Comparison of ENCODE assay signal across 8 cellular contexts in the genomic region with DNA sequence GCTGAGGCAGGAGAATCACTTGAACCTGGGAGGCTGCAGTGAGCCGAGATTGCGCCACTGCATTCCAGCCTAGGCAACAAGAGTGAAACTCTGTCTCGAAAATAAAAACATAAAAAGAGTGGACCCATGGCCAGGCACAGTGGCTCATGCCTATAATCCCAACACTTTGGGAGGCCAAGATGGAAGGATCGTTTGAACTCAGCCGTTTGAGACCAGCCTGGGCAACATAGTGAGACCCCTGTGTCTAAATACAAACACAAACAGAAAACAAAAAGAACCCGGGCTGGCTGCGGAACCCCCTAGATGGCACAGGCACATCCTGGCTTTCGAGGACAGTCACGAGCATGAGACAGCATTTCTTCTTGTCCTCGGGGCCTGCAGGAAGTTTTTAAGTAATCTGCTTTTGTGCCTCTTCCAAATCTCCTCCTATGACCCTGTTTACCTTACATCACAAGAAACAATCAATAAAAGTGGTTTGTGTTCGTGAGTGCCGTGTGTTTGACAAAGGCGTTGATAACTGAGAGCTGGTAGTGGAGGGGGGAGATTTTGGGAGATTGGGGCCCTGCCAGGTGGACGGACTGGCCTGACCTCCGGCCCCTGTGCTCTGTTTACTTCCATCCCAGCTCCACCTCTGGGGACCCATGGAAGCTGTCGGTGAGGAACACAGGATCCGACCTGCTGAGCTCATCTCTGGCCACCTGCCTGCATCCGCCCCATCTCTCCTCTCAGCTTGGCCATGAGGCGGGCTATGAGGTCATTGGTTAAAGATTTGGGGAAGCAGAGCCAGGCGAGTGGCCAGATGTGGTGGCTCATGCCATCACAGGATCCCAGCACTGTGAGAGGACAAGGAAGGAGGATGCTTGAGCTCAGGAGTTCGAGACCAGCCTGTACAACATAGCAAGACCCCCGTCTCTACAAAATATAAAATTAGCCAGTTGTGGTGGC. TPM values are rescaled to one million over a fixed set of nuclear protein-coding genes. Genes with fewer than 3 reads are reported as not detected.
DNase-seq lines count a peak whose midpoint lies in the region; ATAC-seq and TF ChIP-seq lines count a peak whose summit lies in the region.

No MANE protein-coding gene starts in this region.

- TF ChIP-seq CTCF in PC-3 (conservative IDR thresholded peaks at IDR 0.05; ENCODE audit: low read depth, low read length) (no peak), fibroblast of mammary gland (conservative IDR thresholded peaks at IDR 0.05; ENCODE audit: control insufficient read depth, insufficient read depth, low read depth, low read length) (no peak)

- POLR2A ChIA-PET in PC-3 (lab: Charles Lee; ENCODE audit: unreplicated experiment): interaction anchor here (0.6 to 1.2 kb wide), 6 partner anchors 8 to 100 kb away, joined by 3 to 6 read pairs (median 3); a partner anchor contains a TSS

- BruUV-seq in PC-3 (replicated peaks; lab: Mats Ljungman, UMichigan): TSS peak; percentile 66

- H3K9me3 ChIP-seq in PC-3 (ENCODE audit: low read length): no peaks in the 10 kb centered on the region

- ATAC-seq in PC-3 (peak; percentile 92), GM18868 (IDR thresholded peaks at IDR 0.05; ENCODE audit: unreplicated experiment) (no peak)

- H3K27ac ChIP-seq in PC-3 (ENCODE audit: low read length): peak overlapping the region; percentile 85

- no peaks in the 10 kb centered on the region for H3K79me2 ChIP-seq in PC-3 (ENCODE audit: low read length)

- H3K4me3 ChIP-seq in PC-3 (ENCODE audit: low read length) (no peak overlapping the region), fibroblast of mammary gland (ENCODE audit: control insufficient read depth, low read depth, low read length) (no peak overlapping the region)

- no peaks in the 10 kb centered on the region for H3K36me3 ChIP-seq in PC-3 (ENCODE audit: low read depth, low read length)

- DNase-seq in EL (peak; percentile 90), PC-3 (peak; percentile 94), fibroblast of mammary gland (ENCODE audit: low read depth) (peak; percentile 98), posterior vena cava (ENCODE audit: low spot score) (peak; percentile 97)
- DNase-seq in activated effector memory CD4-positive, alpha-beta T cell treated with anti-CD3 and anti-CD28 coated beads, Interleukin-2, amount 50 U/mL, for 16 hours: no peak
- no peak for DNase-seq in stimulated activated CD4-positive, alpha-beta T cell treated with anti-CD3 and anti-CD28 coated beads, Interleukin-1b, Interleukin-23, amount 100 ng/mL, for 48 hours
- DNase-seq in activated CD4-positive, alpha-beta T cell treated with anti-CD3 and anti-CD28 coated beads, Interleukin-2, amount 50 U/mL, for 1 hour: no peak

- H2AFZ ChIP-seq in PC-3 (ENCODE audit: low read length): peak overlapping the region; percentile 37; the same call in 1 of the 2 replicates

- H3K4me1 ChIP-seq in PC-3 (ENCODE audit: insufficient read depth, low read length): peaks cover 36% of the 10 kb centered on the region

- H3K9me2 ChIP-seq in PC-3 (replicated peaks; ENCODE audit: low read length): no peaks in the 10 kb centered on the region

- intact Hi-C loops in PC-3 (cut with micrococcal nuclease): loop anchor here (2.0 kb wide), 1 partner anchor 15 kb away; no protein-coding TSS in a partner anchor
- intact Hi-C loops in posterior vena cava (cut with DNase I): loop anchor here in 1 of 2 donors (10.0 kb wide), 1 partner anchor 655 kb away; no protein-coding TSS in a partner anchor

- no peaks in the 10 kb centered on the region for H3K27me3 ChIP-seq in PC-3 (ENCODE audit: low read length)

- H4K20me1 ChIP-seq in PC-3 (ENCODE audit: low read length): no peaks in the 10 kb centered on the region

- peak overlapping the region; percentile 38 for H3K9ac ChIP-seq in PC-3 (ENCODE audit: low read length)

- CTCF ChIA-PET in PC-3 (lab: Charles Lee): interaction anchor here (0.7 to 1.2 kb wide), 2 partner anchors 100 to 170 kb away, joined by 3 to 6 read pairs; no protein-coding TSS in a partner anchor

- H3F3A ChIP-seq in PC-3 (ENCODE audit: low read length, unreplicated experiment): no peaks in the 10 kb centered on the region

- H3K4me2 ChIP-seq in PC-3 (ENCODE audit: low read length): peak overlapping the region; percentile 17; the same call in 1 of the 2 replicates

RNA-seq across cellular contexts. Expression of a gene that starts 5.9 kb away (rescaled TPM):
- total RNA-seq in PC-3 (2014; rRNA removed) (84.3 and 105 TPM in 2 replicates), posterior vena cava (1 to 10 TPM; 3.1 to 4.5 TPM)

RNA-seq across cellular contexts. Expression of a gene that starts 17.3 kb away (rescaled TPM):
- total RNA-seq in PC-3 (2014; rRNA removed) (not detected in 2 replicates), posterior vena cava (10 to 100 TPM in 1 of 2 donors, 1 to 10 TPM in 1; 6.8 to 16.8 TPM)

RNA-seq across cellular contexts. Expression of a gene that starts 39.1 kb away (rescaled TPM):
- total RNA-seq in PC-3 (2014; rRNA removed) (97.5 and 99.9 TPM in 2 replicates), posterior vena cava (10 to 100 TPM; 54.4 to 56.9 TPM)

RNA-seq across cellular contexts. Expression of a gene that starts 39.7 kb away (rescaled TPM):
- total RNA-seq in PC-3 (2014; rRNA removed) (9.6 and 11.4 TPM in 2 replicates), posterior vena cava (10 to 100 TPM; 42.8 to 48.6 TPM)

RNA-seq across cellular contexts. Expression of a gene that starts 57.2 kb away (rescaled TPM):
- total RNA-seq in PC-3 (2014; rRNA removed): 713 and 856 TPM in 2 replicates
- total RNA-seq in posterior vena cava: 10 to 100 TPM; 44.4 to 46.9 TPM

Comparison
In these comparisons a context has a peak if more than half of its experiments do, and no peak if none do; other contexts are left out.
1. DNase-seq: peak in EL (single experiment), PC-3 (single experiment), fibroblast of mammary gland (single experiment) and posterior vena cava (single experiment); none in activated effector memory CD4-positive, alpha-beta T cell treated with anti-CD3 and anti-CD28 coated beads, Interleukin-2, amount 50 U/mL, for 16 hours (single experiment), stimulated activated CD4-positive, alpha-beta T cell treated with anti-CD3 and anti-CD28 coated beads, Interleukin-1b, Interleukin-23, amount 100 ng/mL, for 48 hours (single experiment) and activated CD4-positive, alpha-beta T cell treated with anti-CD3 and anti-CD28 coated beads, Interleukin-2, amount 50 U/mL, for 1 hour (single experiment).
2. RNA of a gene that starts 5.9 kb away (total RNA-seq): 84.3 to 105 TPM in PC-3; 3.1 to 4.5 TPM in posterior vena cava; every median in the first group is over 10 times any median in the second.